In the genomic region with DNA sequence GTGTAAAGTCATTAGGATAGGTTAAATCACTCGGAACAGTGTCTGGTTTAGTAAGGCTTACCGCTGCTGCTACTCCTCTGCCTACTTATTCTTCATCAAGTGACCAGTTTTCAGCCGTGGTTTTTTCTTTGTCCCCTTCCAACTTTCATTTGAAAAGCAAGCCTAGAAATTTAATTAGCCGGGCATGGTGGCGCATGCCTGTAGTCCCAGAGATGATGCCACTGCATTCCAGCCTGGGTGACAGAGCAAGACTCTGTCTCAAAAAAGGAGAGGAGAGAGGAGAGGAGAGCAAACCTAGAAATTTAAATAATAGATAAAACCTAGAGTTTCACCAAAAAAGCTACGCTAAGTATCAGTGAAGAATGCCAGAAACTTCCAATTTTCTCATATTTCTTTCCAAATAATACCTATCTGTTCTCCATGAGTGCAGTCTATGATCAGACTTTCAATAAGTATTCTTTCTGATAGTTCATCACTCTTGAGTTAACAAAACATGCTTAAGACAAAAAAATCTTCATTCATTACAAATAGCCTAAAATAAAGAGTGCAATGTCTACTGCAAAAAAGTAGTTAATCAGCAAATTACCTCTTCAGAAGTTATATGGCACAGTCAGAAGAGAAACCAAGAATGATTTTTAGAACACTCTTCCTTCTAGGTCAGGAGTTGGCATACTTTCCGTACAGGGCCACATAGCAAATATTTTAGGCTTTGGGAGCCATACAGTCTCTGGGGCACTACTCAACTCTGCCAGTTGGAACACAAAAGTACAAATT, we compare ENCODE assay signal across 1 cellular context.
TF ChIP-seq lines count a peak whose summit lies in the region.

No MANE protein-coding gene starts in this region.

TF ChIP-seq in WTC11, 78 proteins besides CTCF, POLR2A, EP300 and RAD21 (continued from another document):
- TF ChIP-seq, protein P1, sequence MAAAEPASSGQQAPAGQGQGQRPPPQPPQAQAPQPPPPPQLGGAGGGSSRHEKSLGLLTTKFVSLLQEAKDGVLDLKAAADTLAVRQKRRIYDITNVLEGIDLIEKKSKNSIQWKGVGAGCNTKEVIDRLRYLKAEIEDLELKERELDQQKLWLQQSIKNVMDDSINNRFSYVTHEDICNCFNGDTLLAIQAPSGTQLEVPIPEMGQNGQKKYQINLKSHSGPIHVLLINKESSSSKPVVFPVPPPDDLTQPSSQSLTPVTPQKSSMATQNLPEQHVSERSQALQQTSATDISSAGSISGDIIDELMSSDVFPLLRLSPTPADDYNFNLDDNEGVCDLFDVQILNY (CRISPR knock-in tag; IDR thresholded peaks at IDR 0.05): no peak
- TF ChIP-seq, protein P2, sequence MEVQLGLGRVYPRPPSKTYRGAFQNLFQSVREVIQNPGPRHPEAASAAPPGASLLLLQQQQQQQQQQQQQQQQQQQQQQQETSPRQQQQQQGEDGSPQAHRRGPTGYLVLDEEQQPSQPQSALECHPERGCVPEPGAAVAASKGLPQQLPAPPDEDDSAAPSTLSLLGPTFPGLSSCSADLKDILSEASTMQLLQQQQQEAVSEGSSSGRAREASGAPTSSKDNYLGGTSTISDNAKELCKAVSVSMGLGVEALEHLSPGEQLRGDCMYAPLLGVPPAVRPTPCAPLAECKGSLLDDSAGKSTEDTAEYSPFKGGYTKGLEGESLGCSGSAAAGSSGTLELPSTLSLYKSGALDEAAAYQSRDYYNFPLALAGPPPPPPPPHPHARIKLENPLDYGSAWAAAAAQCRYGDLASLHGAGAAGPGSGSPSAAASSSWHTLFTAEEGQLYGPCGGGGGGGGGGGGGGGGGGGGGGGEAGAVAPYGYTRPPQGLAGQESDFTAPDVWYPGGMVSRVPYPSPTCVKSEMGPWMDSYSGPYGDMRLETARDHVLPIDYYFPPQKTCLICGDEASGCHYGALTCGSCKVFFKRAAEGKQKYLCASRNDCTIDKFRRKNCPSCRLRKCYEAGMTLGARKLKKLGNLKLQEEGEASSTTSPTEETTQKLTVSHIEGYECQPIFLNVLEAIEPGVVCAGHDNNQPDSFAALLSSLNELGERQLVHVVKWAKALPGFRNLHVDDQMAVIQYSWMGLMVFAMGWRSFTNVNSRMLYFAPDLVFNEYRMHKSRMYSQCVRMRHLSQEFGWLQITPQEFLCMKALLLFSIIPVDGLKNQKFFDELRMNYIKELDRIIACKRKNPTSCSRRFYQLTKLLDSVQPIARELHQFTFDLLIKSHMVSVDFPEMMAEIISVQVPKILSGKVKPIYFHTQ (CRISPR knock-in tag; IDR thresholded peaks at IDR 0.05): no peak
- TF ChIP-seq, protein P3, sequence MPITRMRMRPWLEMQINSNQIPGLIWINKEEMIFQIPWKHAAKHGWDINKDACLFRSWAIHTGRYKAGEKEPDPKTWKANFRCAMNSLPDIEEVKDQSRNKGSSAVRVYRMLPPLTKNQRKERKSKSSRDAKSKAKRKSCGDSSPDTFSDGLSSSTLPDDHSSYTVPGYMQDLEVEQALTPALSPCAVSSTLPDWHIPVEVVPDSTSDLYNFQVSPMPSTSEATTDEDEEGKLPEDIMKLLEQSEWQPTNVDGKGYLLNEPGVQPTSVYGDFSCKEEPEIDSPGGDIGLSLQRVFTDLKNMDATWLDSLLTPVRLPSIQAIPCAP (CRISPR knock-in tag; IDR thresholded peaks at IDR 0.05): no peak
- no peak for TF ChIP-seq ZNF416 (CRISPR knock-in tag; IDR thresholded peaks at IDR 0.05)
- TF ChIP-seq, protein P4, sequence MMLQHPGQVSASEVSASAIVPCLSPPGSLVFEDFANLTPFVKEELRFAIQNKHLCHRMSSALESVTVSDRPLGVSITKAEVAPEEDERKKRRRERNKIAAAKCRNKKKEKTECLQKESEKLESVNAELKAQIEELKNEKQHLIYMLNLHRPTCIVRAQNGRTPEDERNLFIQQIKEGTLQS (CRISPR knock-in tag; conservative IDR thresholded peaks at IDR 0.05): no peak
- TF ChIP-seq, protein P5, sequence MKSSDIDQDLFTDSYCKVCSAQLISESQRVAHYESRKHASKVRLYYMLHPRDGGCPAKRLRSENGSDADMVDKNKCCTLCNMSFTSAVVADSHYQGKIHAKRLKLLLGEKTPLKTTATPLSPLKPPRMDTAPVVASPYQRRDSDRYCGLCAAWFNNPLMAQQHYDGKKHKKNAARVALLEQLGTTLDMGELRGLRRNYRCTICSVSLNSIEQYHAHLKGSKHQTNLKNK (CRISPR knock-in tag; IDR thresholded peaks at IDR 0.05): no peak
- TF ChIP-seq ZNF396 (CRISPR knock-in tag; IDR thresholded peaks at IDR 0.05; ENCODE audit: borderline replicate concordance): no peak
- TF ChIP-seq, protein P6, sequence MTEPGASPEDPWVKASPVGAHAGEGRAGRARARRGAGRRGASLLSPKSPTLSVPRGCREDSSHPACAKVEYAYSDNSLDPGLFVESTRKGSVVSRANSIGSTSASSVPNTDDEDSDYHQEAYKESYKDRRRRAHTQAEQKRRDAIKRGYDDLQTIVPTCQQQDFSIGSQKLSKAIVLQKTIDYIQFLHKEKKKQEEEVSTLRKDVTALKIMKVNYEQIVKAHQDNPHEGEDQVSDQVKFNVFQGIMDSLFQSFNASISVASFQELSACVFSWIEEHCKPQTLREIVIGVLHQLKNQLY (CRISPR knock-in tag; IDR thresholded peaks at IDR 0.05): no peak
